1 cellular context compared by ENCODE assay signal in genomic region chr11:62505112-62505783, GRCh38.
TF ChIP-seq lines count a peak whose summit lies in the region.

No MANE protein-coding gene starts in this region.

TF ChIP-seq in H1, 55 proteins besides CTCF, POLR2A, EP300 and RAD21 (continued from another document):
- TF ChIP-seq TAF1 (IDR thresholded peaks at IDR 0.05; ENCODE audit: low read depth, low read length), result 0 out of 2 replicates have a peak, but pooled peaks have one; percentile 30
- peak; percentile 95 for TF ChIP-seq SRF (IDR thresholded peaks at IDR 0.05; ENCODE audit: low read depth, low read length)
- TF ChIP-seq SIN3A (conservative IDR thresholded peaks at IDR 0.05 in 1 of 2, IDR thresholded peaks at IDR 0.05 in 1 of 2; ENCODE audit: low read depth in 1 of 2, low read length in 2 of 2), result no peak; a peak in 1 of 4 replicates
- 0 out of 2 replicates have a peak, but pooled peaks have one; percentile 2 for TF ChIP-seq TBP (IDR thresholded peaks at IDR 0.05; ENCODE audit: low read depth, low read length)
- no peak for TF ChIP-seq TAF7 (optimal IDR thresholded peaks at IDR 0.05; ENCODE audit: borderline replicate concordance, low read depth, low read length)
- peak; percentile 92 for TF ChIP-seq RFX5 (IDR thresholded peaks at IDR 0.05; ENCODE audit: borderline replicate concordance, low read depth, low read length)
- TF ChIP-seq MAX (IDR thresholded peaks at IDR 0.05), result peak; percentile 89
